9 cellular contexts compared by ENCODE assay signal in genomic region chr12:121628536-121628935, GRCh38. TPM values are rescaled to one million over a fixed set of nuclear protein-coding genes. Genes with fewer than 3 reads are reported as not detected.
DNase-seq lines count a peak whose midpoint lies in the region; ATAC-seq and TF ChIP-seq lines count a peak whose summit lies in the region.
"Had no signal": no experiment of that assay in that cellular context is flagged by ENCODE, and none has a peak within 500 bp of the region (broad histone marks: within the 10 kb centered on the region; RNA-seq: fewer than 3 reads in every experiment).

No MANE protein-coding gene starts in this region.

- H3K9me3 ChIP-seq in CD8-positive, alpha-beta memory T cell (ENCODE audit: low read length), result no peaks in the 10 kb centered on the region
- H3K9me3 ChIP-seq in Loucy (ENCODE audit: insufficient read depth, low read depth, low read length), result no peaks in the 10 kb centered on the region
- H3K9me3 ChIP-seq in mucosa of descending colon, result no peaks in the 10 kb centered on the region

- peak overlapping the region; percentile 95 for H3K27ac ChIP-seq in CD8-positive, alpha-beta memory T cell (ENCODE audit: low read depth, low read length)

- H2AFZ ChIP-seq in Loucy (ENCODE audit: low read length), result no peak overlapping the region

- TF ChIP-seq CTCF in Loucy (conservative IDR thresholded peaks at IDR 0.05; ENCODE audit: low read length), result no peak
- TF ChIP-seq CTCF in chondrocyte (IDR thresholded peaks at IDR 0.05), result no peak
- TF ChIP-seq CTCF in neural crest cell (conservative IDR thresholded peaks at IDR 0.05), result no peak
- no peak for TF ChIP-seq CTCF in mucosa of descending colon (IDR thresholded peaks at IDR 0.05)

- peak overlapping the region; percentile 95 to 100 (median 97) for H3K4me3 Mint-ChIP-seq in CD8-positive, alpha-beta memory T cell
- peak overlapping the region; percentile 22 for H3K4me3 Mint-ChIP-seq in chondrocyte (ENCODE audit: unreplicated experiment)
- peak overlapping the region; percentile 96 for H3K4me3 Mint-ChIP-seq in neural crest cell

- no peaks in the 10 kb centered on the region for H3F3A ChIP-seq in Loucy (ENCODE audit: low read depth)

- peaks cover 8% of the 10 kb centered on the region for H3K36me3 ChIP-seq in CD8-positive, alpha-beta memory T cell (ENCODE audit: insufficient read depth, low read length)
- H3K36me3 ChIP-seq in Loucy (ENCODE audit: insufficient read depth, low read length) (no peaks in the 10 kb centered on the region), mucosa of descending colon (ENCODE audit: low read depth) (no peaks in the 10 kb centered on the region)

- H3K4me2 ChIP-seq in Loucy (ENCODE audit: low read depth, low read length, poor library complexity, severe bottlenecking), result peak overlapping the region; percentile 98

- H3K4me1 Mint-ChIP-seq in CD8-positive, alpha-beta memory T cell, result peaks cover 61 to 75% (median 66%) of the 10 kb centered on the region in 3 donors
- H3K4me1 Mint-ChIP-seq in chondrocyte (ENCODE audit: low read depth), result peaks cover 24% of the 10 kb centered on the region
- H3K4me1 Mint-ChIP-seq in neural crest cell, result peaks cover 59% of the 10 kb centered on the region

- peaks cover 62% of the 10 kb centered on the region for H3K79me2 ChIP-seq in Loucy (ENCODE audit: insufficient read depth, low read length)

- no peak for DNase-seq in CD8-positive, alpha-beta memory T cell
- DNase-seq in chondrocyte (ENCODE audit: low spot score) (no peak), neural crest cell (ENCODE audit: low read depth, low spot score) (no peak), mucosa of descending colon (no peak), HEK293T (ENCODE audit: extremely low spot score) (no peak)
- no peak for DNase-seq in effector CD8-positive, alpha-beta T cell (lab: John Stamatoyannopoulos, UW)
- DNase-seq: NCI-H748 treated with DMSO at 0.1 percent for 48 hours had no signal

- H3K9me2 ChIP-seq in Loucy (replicated peaks; ENCODE audit: low read depth, low read length), result no peaks in the 10 kb centered on the region

- ATAC-seq in HG02840 (IDR thresholded peaks at IDR 0.05; ENCODE audit: low FRiP score, unreplicated experiment) (no peak), mucosa of descending colon (no peak)

- no peaks in the 10 kb centered on the region for H3K27me3 ChIP-seq in CD8-positive, alpha-beta memory T cell (ENCODE audit: insufficient read depth, low read length, poor library complexity, severe bottlenecking)
- no peaks in the 10 kb centered on the region for H3K27me3 ChIP-seq in Loucy (ENCODE audit: insufficient read depth, low read length, poor library complexity, severe bottlenecking)

- H3K9ac ChIP-seq in Loucy (ENCODE audit: low read depth, low read length, poor library complexity, severe bottlenecking), result peak overlapping the region; percentile 77

- no peaks in the 10 kb centered on the region for H3K9me3 Mint-ChIP-seq in CD8-positive, alpha-beta memory T cell
- H3K9me3 Mint-ChIP-seq in chondrocyte (ENCODE audit: low read depth) (no peaks in the 10 kb centered on the region), neural crest cell (no peaks in the 10 kb centered on the region)

- peak overlapping the region; percentile 95 for H3K4me3 ChIP-seq in CD8-positive, alpha-beta memory T cell (ENCODE audit: low read length)
- H3K4me3 ChIP-seq in Loucy (ENCODE audit: low read length, poor library complexity, severe bottlenecking) (peak overlapping the region; percentile 81), mucosa of descending colon (no peak overlapping the region)

- peaks cover 68% of the 10 kb centered on the region for H3K4me1 ChIP-seq in CD8-positive, alpha-beta memory T cell (ENCODE audit: insufficient read depth, low read length)
- H3K4me1 ChIP-seq in Loucy (ENCODE audit: insufficient read depth, low read length, poor library complexity, severe bottlenecking) (peaks cover 53% of the 10 kb centered on the region), mucosa of descending colon (ENCODE audit: low read depth) (peaks cover 45% of the 10 kb centered on the region)

- POLR2A ChIA-PET in CD8-positive, alpha-beta memory T cell (lab: Charles Lee), result interaction anchor here (0.8 to 3.0 kb wide), 5 partner anchors 29 to 71 kb away, joined by 4 to 32 read pairs (median 5); no protein-coding TSS in a partner anchor
- POLR2A ChIA-PET in HEK293T (lab: Yijun Ruan, JAX), result interaction anchor here (0.9 to 2.0 kb wide), 3 partner anchors 29 to 228 kb away, joined by 3 to 5 read pairs (median 3); no protein-coding TSS in a partner anchor

- peaks cover 0 to 3% of the 10 kb centered on the region in 2 donors for H3K27me3 Mint-ChIP-seq in CD8-positive, alpha-beta memory T cell
- H3K27me3 Mint-ChIP-seq in chondrocyte (ENCODE audit: low read depth) (no peaks in the 10 kb centered on the region), neural crest cell (ENCODE audit: low read depth) (no peaks in the 10 kb centered on the region)

- intact Hi-C loops in mucosa of descending colon (cut with DNase I, micrococcal nuclease), result loop anchor here in 1 of 2 donors (10.0 kb wide), 1 partner anchor 54 kb away; no protein-coding TSS in a partner anchor

- peak overlapping the region; percentile 98 to 99 (median 98) for H3K27ac Mint-ChIP-seq in CD8-positive, alpha-beta memory T cell
- H3K27ac Mint-ChIP-seq in chondrocyte (ENCODE audit: unreplicated experiment) (no peak overlapping the region), neural crest cell (ENCODE audit: unreplicated experiment) (peak overlapping the region; percentile 81)

- peaks cover 0 to 44% (median 2%) of the 10 kb centered on the region in 3 donors for H3K36me3 Mint-ChIP-seq in CD8-positive, alpha-beta memory T cell
- no peaks in the 10 kb centered on the region for H3K36me3 Mint-ChIP-seq in chondrocyte (ENCODE audit: low read depth)
- no peaks in the 10 kb centered on the region for H3K36me3 Mint-ChIP-seq in neural crest cell (ENCODE audit: low read depth)

- CTCF ChIA-PET in CD8-positive, alpha-beta memory T cell (lab: Charles Lee), result interaction anchor here (1.0 to 11.2 kb wide), 8 partner anchors 9 to 129 kb away, joined by 4 to 150 read pairs (median 53); partner anchors contain the start of genes KDM2B and MORN3
- CTCF ChIA-PET in HEK293T (lab: Yijun Ruan, JAX), result interaction anchor here (0.8 to 1.5 kb wide), 2 partner anchors 40 to 76 kb away, joined by 3 to 4 read pairs; no protein-coding TSS in a partner anchor

- peaks cover 44% of the 10 kb centered on the region for H4K20me1 ChIP-seq in Loucy (ENCODE audit: insufficient read depth, low read length, poor library complexity, severe bottlenecking)

TF ChIP-seq in HEK293T, 16 proteins besides CTCF, POLR2A, EP300 and RAD21:
- TF ChIP-seq TARDBP (IDR thresholded peaks at IDR 0.05), result no peak
- TF ChIP-seq PKNOX1 (IDR thresholded peaks at IDR 0.05), result no peak

RNA-seq across cellular contexts. Expression of gene ORAI1, which starts 2.2 kb away (rescaled TPM):
- 10 to 100 TPM; 61.9 to 64.7 TPM for total RNA-seq in CD8-positive, alpha-beta memory T cell
- 237 TPM for polyA plus RNA-seq in CD8-positive, alpha-beta memory T cell
- total RNA-seq in chondrocyte, result 6.0 to 9.3 TPM (median 8.9 TPM) in 3 replicates
- total RNA-seq in neural crest cell, result 13.7 and 15.1 TPM in 2 replicates
- 10 to 100 TPM in 2 of 3 donors, 1 to 10 TPM in 1; 8.2 to 17.6 (median 13.6) TPM for total RNA-seq in mucosa of descending colon

RNA-seq across cellular contexts. Expression of gene MORN3, which starts 40.9 kb away (rescaled TPM):
- 1 to 10 TPM; 1.8 to 2.5 TPM for total RNA-seq in CD8-positive, alpha-beta memory T cell
- 6.5 TPM for polyA plus RNA-seq in CD8-positive, alpha-beta memory T cell
- 0.10 to 0.44 TPM (median 0.15 TPM) in 3 replicates for total RNA-seq in chondrocyte
- 0.57 and 0.63 TPM in 2 replicates for total RNA-seq in neural crest cell
- under 1 TPM; 0.17 to 0.35 (median 0.22) TPM for total RNA-seq in mucosa of descending colon

RNA-seq across cellular contexts. Expression of gene KDM2B, which starts 47.7 kb away (rescaled TPM):
- 10 to 100 TPM; 63.2 to 64.0 TPM for total RNA-seq in CD8-positive, alpha-beta memory T cell
- 18.3 TPM for polyA plus RNA-seq in CD8-positive, alpha-beta memory T cell
- 21.3 to 25.3 TPM (median 21.8 TPM) in 3 replicates for total RNA-seq in chondrocyte
- 79.2 and 85.6 TPM in 2 replicates for total RNA-seq in neural crest cell
- 10 to 100 TPM; 17.9 to 24.5 (median 18.3) TPM for total RNA-seq in mucosa of descending colon

Comparison
In these comparisons a context has a peak if more than half of its experiments do, and no peak if none do; other contexts are left out.
1. H3K4me3 Mint-ChIP-seq: peak in every context shown above with its lines; median percentile 97 in CD8-positive, alpha-beta memory T cell; 96 in neural crest cell; 22 in chondrocyte.